Comparison of ENCODE assay signal across 18 cellular contexts in the genomic region with DNA sequence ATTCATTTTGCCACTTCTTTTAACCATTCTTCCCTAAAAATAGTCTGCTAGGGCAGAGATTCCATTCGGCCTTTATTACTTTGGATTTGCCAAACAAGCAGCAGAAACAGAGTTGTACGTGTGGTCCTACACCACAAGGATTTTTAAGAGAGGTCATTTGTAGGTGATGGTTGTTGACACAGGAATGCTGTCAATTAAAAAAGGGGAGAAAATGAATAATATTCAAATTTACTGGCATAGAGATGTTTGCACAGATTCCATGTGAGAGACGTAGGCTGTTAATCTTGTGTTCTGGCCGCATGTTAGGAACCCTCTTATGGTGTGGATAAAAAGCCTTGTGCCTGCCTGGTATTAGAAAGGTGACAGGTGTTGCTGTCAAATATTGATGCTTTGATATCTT. TPM values are rescaled to one million over a fixed set of nuclear protein-coding genes. Genes with fewer than 3 reads are reported as not detected.
DNase-seq lines count a peak whose midpoint lies in the region; ATAC-seq and TF ChIP-seq lines count a peak whose summit lies in the region.
"Had no signal": no experiment of that assay in that cellular context is flagged by ENCODE, and none has a peak within 500 bp of the region (broad histone marks: within the 10 kb centered on the region; RNA-seq: fewer than 3 reads in every experiment).

No MANE protein-coding gene starts in this region.

- no peak for DNase-seq in GM23248
- DNase-seq in PC-3 = no peak
- DNase-seq in coronary artery (ENCODE audit: low spot score) = no peak
- DNase-seq in retinal pigment epithelial cell (ENCODE audit: low read depth) = peak; percentile 31
- no peak for DNase-seq in GM19238 (ENCODE audit: insufficient read length, low spot score)
- DNase-seq in stimulated activated CD4-positive, alpha-beta T cell treated with anti-CD3 and anti-CD28 coated beads, Interleukin-2, amount 100 ng/mL, for 48 hours = no peak
- no peak for DNase-seq in naive thymus-derived CD8-positive, alpha-beta T cell
- DNase-seq: activated B cell treated with CpG ODN at 0.5 μM for 24 hours; activated CD8-positive, alpha-beta memory T cell treated with anti-CD3 and anti-CD28 coated beads, Interleukin-2, amount 10 ng/mL, durations not matched to agents 7 days and 5 days; activated gamma-delta T cell; AML-193; aorta; dermis blood vessel endothelial cell; NCI-H446 treated with DMSO at 0.1 percent for 48 hours; small intestine; stimulated activated naive CD4-positive, alpha-beta T cell treated with Interleukin-2 at 50 U/mL for 16 hours; T-cell had no signal

- no peaks in the 10 kb centered on the region for H3K9me3 Mint-ChIP-seq in naive thymus-derived CD8-positive, alpha-beta T cell
- H3K9me3 Mint-ChIP-seq: activated B cell treated with CpG ODN at 0.5 μM for 24 hours, T-cell had no signal

- no peaks in the 10 kb centered on the region for H3K9me2 ChIP-seq in GM23248 (ENCODE audit: insufficient read depth)
- no peaks in the 10 kb centered on the region for H3K9me2 ChIP-seq in PC-3 (replicated peaks; ENCODE audit: low read length)

- H2AFZ ChIP-seq in GM23248 (no peak overlapping the region), PC-3 (ENCODE audit: low read length) (no peak overlapping the region)

- TF ChIP-seq CTCF in PC-3 (conservative IDR thresholded peaks at IDR 0.05; ENCODE audit: low read depth, low read length) (no peak), coronary artery (IDR thresholded peaks at IDR 0.05) (no peak), retinal pigment epithelial cell (conservative IDR thresholded peaks at IDR 0.05; ENCODE audit: low read depth, low read length) (no peak)

- peaks cover 5 to 16% (median 11%) of the 10 kb centered on the region in 5 donors for H3K27me3 Mint-ChIP-seq in naive thymus-derived CD8-positive, alpha-beta T cell
- H3K27me3 Mint-ChIP-seq: activated B cell treated with CpG ODN at 0.5 μM for 24 hours; activated CD8-positive, alpha-beta memory T cell treated with anti-CD3 and anti-CD28 coated beads, Interleukin-2, amount 10 ng/mL, durations not matched to agents 7 days and 5 days had no signal

- H3K4me3 Mint-ChIP-seq in naive thymus-derived CD8-positive, alpha-beta T cell = no peak overlapping the region
- H3K4me3 Mint-ChIP-seq: activated B cell treated with CpG ODN at 0.5 μM for 24 hours; activated CD8-positive, alpha-beta memory T cell treated with anti-CD3 and anti-CD28 coated beads, Interleukin-2, amount 10 ng/mL, durations not matched to agents 7 days and 5 days; T-cell had no signal

- WGBS in GM23248 (ENCODE audit: low coverage in 1 of 2, low lambda C conversion rate in 2 of 2, missing lambda C conversion rate in 2 of 2), 2 experiments = 53 to 55% methylated on average over 4 of the region's 4 CpGs

- H3K27me3 ChIP-seq in GM23248 (replicated peaks; ENCODE audit: insufficient read depth) (no peaks in the 10 kb centered on the region), PC-3 (ENCODE audit: low read length) (no peaks in the 10 kb centered on the region)

- POLR2A ChIA-PET in PC-3 (lab: Charles Lee; ENCODE audit: unreplicated experiment) = no interaction called here
- POLR2A ChIA-PET in naive thymus-derived CD8-positive, alpha-beta T cell (lab: Charles Lee) = no interaction called here

- H3K36me3 ChIP-seq in GM23248 (ENCODE audit: low read depth) = no peaks in the 10 kb centered on the region; the same call in 1 of the 2 replicates
- H3K36me3 ChIP-seq in PC-3 (ENCODE audit: low read depth, low read length) = no peaks in the 10 kb centered on the region

- intact Hi-C loops in PC-3 (cut with micrococcal nuclease) = no loop called here

- peaks cover 3 to 16% (median 4%) of the 10 kb centered on the region in 4 donors for H3K4me1 Mint-ChIP-seq in naive thymus-derived CD8-positive, alpha-beta T cell
- H3K4me1 Mint-ChIP-seq: activated CD8-positive, alpha-beta memory T cell treated with anti-CD3 and anti-CD28 coated beads, Interleukin-2, amount 10 ng/mL, durations not matched to agents 7 days and 5 days had no signal

- H3K79me2 ChIP-seq in GM23248 (ENCODE audit: insufficient read depth) (peaks cover 100% of the 10 kb centered on the region), PC-3 (ENCODE audit: low read length) (peaks cover 100% of the 10 kb centered on the region)

- no peak overlapping the region for H3K27ac Mint-ChIP-seq in naive thymus-derived CD8-positive, alpha-beta T cell
- H3K27ac Mint-ChIP-seq: activated CD8-positive, alpha-beta memory T cell treated with anti-CD3 and anti-CD28 coated beads, Interleukin-2, amount 10 ng/mL, durations not matched to agents 7 days and 5 days; T-cell had no signal

- CTCF ChIA-PET in PC-3 (lab: Charles Lee) = no interaction called here

- H3K9ac ChIP-seq in GM23248 (peak overlapping the region; percentile 67), PC-3 (ENCODE audit: low read length) (peak overlapping the region; percentile 35)

- H3F3A ChIP-seq in GM23248 (ENCODE audit: insufficient read depth) (peaks cover 90% of the 10 kb centered on the region), PC-3 (ENCODE audit: low read length, unreplicated experiment) (peaks cover 9% of the 10 kb centered on the region)

- H3K4me1 ChIP-seq in GM23248 (ENCODE audit: insufficient read depth) = peaks cover 91% of the 10 kb centered on the region
- peaks cover 73% of the 10 kb centered on the region for H3K4me1 ChIP-seq in PC-3 (ENCODE audit: insufficient read depth, low read length)

- peak overlapping the region; percentile 36 for H3K4me3 ChIP-seq in GM23248
- peak overlapping the region; percentile 28; the same call in 1 of the 2 replicates for H3K4me3 ChIP-seq in PC-3 (ENCODE audit: low read length)
- H3K4me3 ChIP-seq in coronary artery = peak overlapping the region; percentile 22
- no peak overlapping the region for H3K4me3 ChIP-seq in retinal pigment epithelial cell (ENCODE audit: low read length)

- ATAC-seq in PC-3 = peak; percentile 19; the same call in 1 of the 2 replicates
- no peak for ATAC-seq in HG03175 (IDR thresholded peaks at IDR 0.05; ENCODE audit: unreplicated experiment)
- no peak for ATAC-seq in naive thymus-derived CD8-positive, alpha-beta T cell
- ATAC-seq: activated CD8-positive, alpha-beta memory T cell treated with anti-CD3 and anti-CD28 coated beads, Interleukin-2, amount 10 ng/mL, durations not matched to agents 7 days and 5 days; T-cell had no signal

- H3K4me2 ChIP-seq in GM23248 (ENCODE audit: unreplicated experiment) (peak overlapping the region; percentile 63), PC-3 (ENCODE audit: low read length) (peak overlapping the region; percentile 72)

- no TSS peak for BruUV-seq in PC-3 (replicated peaks; lab: Mats Ljungman, UMichigan)

- H4K20me1 ChIP-seq in GM23248 (ENCODE audit: insufficient read depth) (no peaks in the 10 kb centered on the region), PC-3 (ENCODE audit: low read length) (peaks cover 36% of the 10 kb centered on the region)

- H3K9me3 ChIP-seq in GM23248 (ENCODE audit: low read depth) = no peaks in the 10 kb centered on the region
- no peaks in the 10 kb centered on the region for H3K9me3 ChIP-seq in PC-3 (ENCODE audit: low read length)

- in situ Hi-C loops in GM23248 (cut with MboI) = no loop called here

- no peaks in the 10 kb centered on the region for H3K36me3 Mint-ChIP-seq in naive thymus-derived CD8-positive, alpha-beta T cell
- H3K36me3 Mint-ChIP-seq: activated CD8-positive, alpha-beta memory T cell treated with anti-CD3 and anti-CD28 coated beads, Interleukin-2, amount 10 ng/mL, durations not matched to agents 7 days and 5 days; T-cell had no signal

- H3K27ac ChIP-seq in GM23248 = peak overlapping the region; percentile 95
- H3K27ac ChIP-seq in PC-3 (ENCODE audit: low read length) = peak overlapping the region; percentile 73
- no peak overlapping the region for H3K27ac ChIP-seq in coronary artery

RNA-seq across cellular contexts. Expression of a gene that starts 34.9 kb away (rescaled TPM):
- total RNA-seq in GM23248 (2014; rRNA removed; shearing (Covaris generic)) = 171 and 198 TPM in 2 replicates
- 19.0 and 28.1 TPM in 2 replicates for polyA plus RNA-seq in GM23248 (2016; fragmentation: Nextera tagmentation; extraction: Ambion mirVana)
- 211 and 271 TPM in 2 replicates for total RNA-seq in PC-3 (2014; rRNA removed)
- total RNA-seq in naive thymus-derived CD8-positive, alpha-beta T cell = 1 to 10 TPM; 6.8 to 8.3 TPM
- polyA plus RNA-seq in naive thymus-derived CD8-positive, alpha-beta T cell = 1 to 10 TPM in 1 of 3 donors, under 1 TPM in 1, not detected in 1; 0.69 to 1.2 TPM

Comparison
In these comparisons a context has a peak if more than half of its experiments do, and no peak if none do; other contexts are left out.
1. H3K27ac ChIP-seq: peak in GM23248 (single experiment) and PC-3 (single experiment); none in coronary artery (0 of 2).
2. RNA of a gene that starts 34.9 kb away (total RNA-seq): 211 to 271 TPM in PC-3 and 171 to 198 TPM in GM23248; 6.8 to 8.3 TPM in naive thymus-derived CD8-positive, alpha-beta T cell; every median in the first group is over 10 times any median in the second.